Comparison of ENCODE assay signal across 23 cellular contexts in the genomic region with DNA sequence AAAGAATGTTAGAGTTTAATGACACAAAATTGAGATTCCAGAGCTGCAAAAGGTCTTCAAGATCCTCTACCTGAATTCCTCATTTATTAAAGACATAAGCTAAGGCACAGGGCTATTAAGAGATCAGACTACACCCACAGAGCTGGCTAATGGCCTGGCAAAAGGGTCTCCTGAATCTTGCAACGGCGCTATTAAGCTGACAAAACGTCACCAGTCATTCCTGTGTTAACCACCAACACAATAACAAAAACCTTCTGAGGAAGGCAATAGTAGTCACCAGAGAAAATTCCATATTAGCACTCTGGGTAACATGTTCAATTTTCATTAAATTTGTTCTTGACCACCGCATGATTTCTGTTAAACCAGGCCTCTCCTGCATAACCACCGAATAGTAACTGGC.
DNase-seq lines count a peak whose midpoint lies in the region; ATAC-seq, FAIRE-seq and TF ChIP-seq lines count a peak whose summit lies in the region.
"Had no signal": no experiment of that assay in that cellular context is flagged by ENCODE, and none has a peak within 500 bp of the region (broad histone marks: within the 10 kb centered on the region; RNA-seq: fewer than 3 reads in every experiment).

No MANE protein-coding gene starts in this region.

- no peak for FAIRE-seq in D721Med (lab: Jason Lieb, UNC)
- FAIRE-seq: A204.1 had no signal

- intact Hi-C loops in left ventricle myocardium inferior (cut with micrococcal nuclease) = no loop called here
- intact Hi-C loops in left ventricle myocardium superior (cut with micrococcal nuclease) = no loop called here
- intact Hi-C loops in ascending aorta (cut with DNase I) = no loop called here
- intact Hi-C loops in upper lobe of right lung (cut with DNase I) = no loop called here

- H2BK12ac ChIP-seq in mesenchymal stem cell (ENCODE audit: low read length in 2 of 2) = no peak overlapping the region

- no peak for DNase-seq in left ventricle myocardium inferior
- no peak for DNase-seq in left ventricle myocardium superior
- no peak for DNase-seq in ascending aorta (ENCODE audit: low spot score in 2 of 2)
- DNase-seq in mesenchymal stem cell = peak; percentile 52
- no peak for DNase-seq in upper lobe of right lung
- no peak for DNase-seq in KG1 (lab: John Stamatoyannopoulos, UW)
- no peak for DNase-seq in D721Med (ENCODE audit: insufficient read length, low spot score)
- DNase-seq: activated gamma-delta T cell; DMS79 treated with DMSO at 0.1 percent for 48 hours; effector CD4-positive, alpha-beta T cell; foreskin keratinocyte; hippocampal formation; NCI-H1417 treated with DMSO at 0.1 percent for 48 hours; NCI-H446 treated with DMSO at 0.1 percent for 48 hours; PC-3; psoas muscle; SHP77; stimulated activated CD8-positive, alpha-beta memory T cell treated with anti-CD3 and anti-CD28 coated beads, Interleukin-4, amount 100 ng/mL, for 48 hours; stomach; T-cell had no signal

- H3K36me3 ChIP-seq in left ventricle myocardium inferior = no peaks in the 10 kb centered on the region
- H3K36me3 ChIP-seq in ascending aorta = no peaks in the 10 kb centered on the region
- no peaks in the 10 kb centered on the region for H3K36me3 ChIP-seq in mesenchymal stem cell (ENCODE audit: control insufficient read depth in 1 of 2, insufficient read depth in 2 of 2, low read depth in 1 of 2, low read length in 2 of 2)
- H3K36me3 ChIP-seq in upper lobe of right lung = no peaks in the 10 kb centered on the region
- H3K36me3 ChIP-seq: HAP-1, stomach had no signal

- no peak overlapping the region for H3K23ac ChIP-seq in mesenchymal stem cell (ENCODE audit: low read length in 2 of 2)

- no peak overlapping the region for H3K14ac ChIP-seq in mesenchymal stem cell (ENCODE audit: low read length in 2 of 2)

- H3K9me3 ChIP-seq in left ventricle myocardium inferior (replicated peaks) (no peaks in the 10 kb centered on the region), ascending aorta (no peaks in the 10 kb centered on the region), mesenchymal stem cell (ENCODE audit: control insufficient read depth, low read length) (no peaks in the 10 kb centered on the region), upper lobe of right lung (no peaks in the 10 kb centered on the region)
- H3K9me3 ChIP-seq: HAP-1, psoas muscle, stomach had no signal

- TF ChIP-seq CTCF in left ventricle myocardium inferior (IDR thresholded peaks at IDR 0.05; ENCODE audit: borderline replicate concordance) (no peak), ascending aorta (IDR thresholded peaks at IDR 0.05) (no peak), upper lobe of right lung (IDR thresholded peaks at IDR 0.05) (no peak), D721Med (IDR thresholded peaks at IDR 0.05; ENCODE audit: insufficient read depth, missing control alignments) (no peak)

- H3K4me2 ChIP-seq in mesenchymal stem cell (ENCODE audit: low read length, poor library complexity, severe bottlenecking) = no peak overlapping the region

- H3K27ac ChIP-seq in left ventricle myocardium inferior (replicated peaks) (peak overlapping the region; percentile 59), ascending aorta (peak overlapping the region; percentile 47 to 50), mesenchymal stem cell (ENCODE audit: low read length, poor library complexity, severe bottlenecking) (no peak overlapping the region), upper lobe of right lung (peak overlapping the region; percentile 24)
- H3K27ac ChIP-seq: foreskin keratinocyte, psoas muscle had no signal

- no peak overlapping the region for H2BK5ac ChIP-seq in mesenchymal stem cell (ENCODE audit: low read depth, low read length, poor library complexity, severe bottlenecking)

- H3K4ac ChIP-seq in mesenchymal stem cell (ENCODE audit: low read depth in 1 of 2, low read length in 2 of 2) = no peak overlapping the region

- H2AK5ac ChIP-seq in mesenchymal stem cell (ENCODE audit: low read length, severe bottlenecking) = no peak overlapping the region

- H2BK120ac ChIP-seq in mesenchymal stem cell (ENCODE audit: low read depth, low read length) = no peak overlapping the region

- no peak overlapping the region for H2AFZ ChIP-seq in mesenchymal stem cell (ENCODE audit: low read depth, low read length)

- no peak for ATAC-seq in left ventricle myocardium superior
- ATAC-seq in upper lobe of right lung = no peak
- no peak for ATAC-seq in GM21576 (IDR thresholded peaks at IDR 0.05; ENCODE audit: unreplicated experiment)
- ATAC-seq: foreskin keratinocyte, PC-3, T-cell had no signal

- WGBS in mesenchymal stem cell = 69% methylated on average over 5 of the region's 5 CpGs

- H3K18ac ChIP-seq in mesenchymal stem cell (ENCODE audit: low read depth in 1 of 2, low read length in 2 of 2) = no peak overlapping the region

- no peak overlapping the region for H2BK15ac ChIP-seq in mesenchymal stem cell (ENCODE audit: low read depth, poor library complexity, severe bottlenecking)

- peaks cover 19% of the 10 kb centered on the region for H3K79me1 ChIP-seq in mesenchymal stem cell (replicated peaks; ENCODE audit: low read length, poor library complexity, severe bottlenecking)

- H3K27me3 ChIP-seq in left ventricle myocardium inferior (ENCODE audit: low read depth) (no peaks in the 10 kb centered on the region), ascending aorta (no peaks in the 10 kb centered on the region), mesenchymal stem cell (ENCODE audit: control insufficient read depth in 1 of 2, insufficient read depth in 1 of 2, low read length in 2 of 2) (no peaks in the 10 kb centered on the region), upper lobe of right lung (no peaks in the 10 kb centered on the region)
- H3K27me3 ChIP-seq: foreskin keratinocyte, stomach had no signal

- H4K8ac ChIP-seq in mesenchymal stem cell (ENCODE audit: low read length) = no peak overlapping the region

- no peak overlapping the region for H3K4me3 ChIP-seq in left ventricle myocardium inferior
- H3K4me3 ChIP-seq in ascending aorta = no peak overlapping the region
- peak overlapping the region in 1 of 2 experiments; percentile 8 for H3K4me3 ChIP-seq in mesenchymal stem cell (ENCODE audit: insufficient read depth in 1 of 2, low read depth in 1 of 2, low read length in 2 of 2)
- H3K4me3 ChIP-seq in upper lobe of right lung = no peak overlapping the region
- H3K4me3 ChIP-seq: HAP-1, psoas muscle, stomach had no signal

- H4K91ac ChIP-seq in mesenchymal stem cell (ENCODE audit: low read length) = no peak overlapping the region

- H3K4me1 ChIP-seq in left ventricle myocardium inferior = peaks cover 66% of the 10 kb centered on the region
- peaks cover 7 to 57% of the 10 kb centered on the region in 2 donors for H3K4me1 ChIP-seq in ascending aorta
- H3K4me1 ChIP-seq in mesenchymal stem cell (ENCODE audit: control insufficient read depth, insufficient read depth, low read depth, low read length) = peaks cover 4% of the 10 kb centered on the region
- peaks cover 54% of the 10 kb centered on the region for H3K4me1 ChIP-seq in upper lobe of right lung
- H3K4me1 ChIP-seq: HAP-1 had no signal

- peak overlapping the region; percentile 80 for H3K9ac ChIP-seq in mesenchymal stem cell (ENCODE audit: low read length)
